Comparison of ENCODE assay signal across 9 cellular contexts in genomic region chr12:64273527-64274403, GRCh38. TPM values are rescaled to one million over a fixed set of nuclear protein-coding genes. Genes with fewer than 3 reads are reported as not detected.
DNase-seq lines count a peak whose midpoint lies in the region; ATAC-seq, FAIRE-seq and TF ChIP-seq lines count a peak whose summit lies in the region.
"Had no signal": no experiment of that assay in that cellular context is flagged by ENCODE, and none has a peak within 500 bp of the region (broad histone marks: within the 10 kb centered on the region; RNA-seq: fewer than 3 reads in every experiment).

No MANE protein-coding gene starts in this region.

- POLR2A ChIA-PET in activated CD8-positive, alpha-beta T cell treated with anti-CD3 and anti-CD28 coated beads, Interleukin-2, amount 10 ng/mL, durations not matched to agents 7 days and 5 days (lab: Charles Lee) = interaction anchor here (0.6 kb wide), 1 partner anchor 30 kb away, joined by 4 read pairs; no protein-coding TSS in a partner anchor

- peaks cover 8% of the 10 kb centered on the region for H3K27me3 Mint-ChIP-seq in activated CD8-positive, alpha-beta T cell treated with anti-CD3 and anti-CD28 coated beads, Interleukin-2, amount 10 ng/mL, durations not matched to agents 7 days and 5 days (ENCODE audit: low read depth)
- no peaks in the 10 kb centered on the region for H3K27me3 Mint-ChIP-seq in activated T-cell treated with anti-CD3 and anti-CD28 coated beads, Interleukin-2, amount 50 U/mL, for 24 hours
- H3K27me3 Mint-ChIP-seq: stimulated activated naive CD8-positive, alpha-beta T cell treated with anti-CD3 and anti-CD28 coated beads, Interleukin-15, Interleukin-2, amounts not matched to agents 100 ng/mL and 50 ng/mL, for 24 hours had no signal

- FAIRE-seq in D721Med (lab: Jason Lieb, UNC) = no peak

- DNase-seq in D721Med (ENCODE audit: insufficient read length, low spot score) = no peak
- peak; percentile 13 to 15 for DNase-seq in Kasumi-1 (lab: John Stamatoyannopoulos, UW)
- peak; percentile 24 for DNase-seq in activated CD8-positive, alpha-beta T cell treated with anti-CD3 and anti-CD28 coated beads, Interleukin-2, amount 10 ng/mL, durations not matched to agents 7 days and 5 days
- DNase-seq in lung microvascular endothelial cell (ENCODE audit: low read depth in 2 of 2) = peak; percentile 61 to 62
- DNase-seq in activated T-cell treated with anti-CD3 and anti-CD28 coated beads, Interleukin-2, amount 50 U/mL, for 24 hours = no peak
- DNase-seq in NCI-H2081 treated with DMSO at 0.1 percent for 48 hours (lab: John Stamatoyannopoulos, UW) = no peak

- CTCF ChIA-PET in activated CD8-positive, alpha-beta T cell treated with anti-CD3 and anti-CD28 coated beads, Interleukin-2, amount 10 ng/mL, durations not matched to agents 7 days and 5 days (lab: Charles Lee) = interaction anchor here (0.8 kb wide), 1 partner anchor 435 kb away, joined by 3 read pairs; no protein-coding TSS in a partner anchor

- H3K27ac Mint-ChIP-seq in activated CD8-positive, alpha-beta T cell treated with anti-CD3 and anti-CD28 coated beads, Interleukin-2, amount 10 ng/mL, durations not matched to agents 7 days and 5 days = no peak overlapping the region
- H3K27ac Mint-ChIP-seq in activated T-cell treated with anti-CD3 and anti-CD28 coated beads, Interleukin-2, amount 50 U/mL, for 24 hours = no peak overlapping the region
- H3K27ac Mint-ChIP-seq: stimulated activated naive CD8-positive, alpha-beta T cell treated with anti-CD3 and anti-CD28 coated beads, Interleukin-15, Interleukin-2, amounts not matched to agents 100 ng/mL and 50 ng/mL, for 24 hours had no signal

- peak; percentile 83 for ATAC-seq in GM19455 (IDR thresholded peaks at IDR 0.05; ENCODE audit: unreplicated experiment)
- ATAC-seq in activated CD8-positive, alpha-beta T cell treated with anti-CD3 and anti-CD28 coated beads, Interleukin-2, amount 10 ng/mL, durations not matched to agents 7 days and 5 days = no peak
- ATAC-seq in HG03025 (IDR thresholded peaks at IDR 0.05; ENCODE audit: low FRiP score, unreplicated experiment) = no peak

- no peaks in the 10 kb centered on the region for H3K4me1 Mint-ChIP-seq in activated CD8-positive, alpha-beta T cell treated with anti-CD3 and anti-CD28 coated beads, Interleukin-2, amount 10 ng/mL, durations not matched to agents 7 days and 5 days (ENCODE audit: low read depth)
- no peaks in the 10 kb centered on the region for H3K4me1 Mint-ChIP-seq in activated T-cell treated with anti-CD3 and anti-CD28 coated beads, Interleukin-2, amount 50 U/mL, for 24 hours (ENCODE audit: low read depth)

- H3K4me3 Mint-ChIP-seq in activated CD8-positive, alpha-beta T cell treated with anti-CD3 and anti-CD28 coated beads, Interleukin-2, amount 10 ng/mL, durations not matched to agents 7 days and 5 days = no peak overlapping the region
- H3K4me3 Mint-ChIP-seq in activated T-cell treated with anti-CD3 and anti-CD28 coated beads, Interleukin-2, amount 50 U/mL, for 24 hours = no peak overlapping the region
- H3K4me3 Mint-ChIP-seq: stimulated activated naive CD8-positive, alpha-beta T cell treated with anti-CD3 and anti-CD28 coated beads, Interleukin-15, Interleukin-2, amounts not matched to agents 100 ng/mL and 50 ng/mL, for 24 hours had no signal

- H3K36me3 Mint-ChIP-seq in activated CD8-positive, alpha-beta T cell treated with anti-CD3 and anti-CD28 coated beads, Interleukin-2, amount 10 ng/mL, durations not matched to agents 7 days and 5 days (ENCODE audit: low read depth) = no peaks in the 10 kb centered on the region
- no peaks in the 10 kb centered on the region for H3K36me3 Mint-ChIP-seq in activated T-cell treated with anti-CD3 and anti-CD28 coated beads, Interleukin-2, amount 50 U/mL, for 24 hours (ENCODE audit: low read depth)

- peak; percentile 42 for TF ChIP-seq CTCF in D721Med (IDR thresholded peaks at IDR 0.05; ENCODE audit: insufficient read depth, missing control alignments)

- no peaks in the 10 kb centered on the region for H3K9me3 Mint-ChIP-seq in activated CD8-positive, alpha-beta T cell treated with anti-CD3 and anti-CD28 coated beads, Interleukin-2, amount 10 ng/mL, durations not matched to agents 7 days and 5 days (ENCODE audit: insufficient read depth)
- H3K9me3 Mint-ChIP-seq in activated T-cell treated with anti-CD3 and anti-CD28 coated beads, Interleukin-2, amount 50 U/mL, for 24 hours = no peaks in the 10 kb centered on the region
- H3K9me3 Mint-ChIP-seq: stimulated activated naive CD8-positive, alpha-beta T cell treated with anti-CD3 and anti-CD28 coated beads, Interleukin-15, Interleukin-2, amounts not matched to agents 100 ng/mL and 50 ng/mL, for 24 hours had no signal

RNA-seq across cellular contexts. Expression of gene KICS2, which starts 51.7 kb away (rescaled TPM):
- total RNA-seq in activated CD8-positive, alpha-beta T cell treated with anti-CD3 and anti-CD28 coated beads, Interleukin-2, amount 10 ng/mL, durations not matched to agents 7 days and 5 days = 1 to 10 TPM; 7.7 to 9.9 TPM
- 3.3 and 4.0 TPM in 2 replicates for total RNA-seq in lung microvascular endothelial cell

Comparison
In these comparisons a context has a peak if more than half of its experiments do, and no peak if none do; other contexts are left out.
1. DNase-seq: peak in Kasumi-1 (2 of 2), activated CD8-positive, alpha-beta T cell treated with anti-CD3 and anti-CD28 coated beads, Interleukin-2, amount 10 ng/mL, durations not matched to agents 7 days and 5 days (single experiment) and lung microvascular endothelial cell (2 of 2); none in D721Med (single experiment), activated T-cell treated with anti-CD3 and anti-CD28 coated beads, Interleukin-2, amount 50 U/mL, for 24 hours (single experiment) and NCI-H2081 treated with DMSO at 0.1 percent for 48 hours (single experiment).